Comparison of ENCODE assay signal across 20 cellular contexts in genomic region chr1:201360901-201361651, GRCh38. TPM values are rescaled to one million over a fixed set of nuclear protein-coding genes. Genes with fewer than 3 reads are reported as not detected.
"Had no signal": no experiment of that assay in that cellular context is flagged by ENCODE, and none has a peak within 500 bp of the region (broad histone marks: within the 10 kb centered on the region; RNA-seq: fewer than 3 reads in every experiment).

No MANE protein-coding gene starts in this region.

- H3K4me3 Mint-ChIP-seq: activated B cell treated with CpG ODN at 0.5 μM for 24 hours; activated CD4-positive, alpha-beta T cell treated with anti-CD3 and anti-CD28 coated beads, Interleukin-2, amount 10 ng/mL, durations not matched to agents 24 days and 14 days; activated CD8-positive, alpha-beta T cell treated with anti-CD3 and anti-CD28 coated beads, Interleukin-2, amount 10 ng/mL, durations not matched to agents 7 days and 5 days; activated T-cell treated with anti-CD3 and anti-CD28 coated beads, Interleukin-2, amount 50 U/mL, for 72 hours; brain; dendritic cell treated with granulocyte-macrophage colony-stimulating factor and Interleukin-4, amounts not matched to agents 40 ng/mL and 50 ng/mL, for 4 days; nephron progenitor cell; T-helper 2 cell treated with Interferon-gamma antibody and Interleukin-4, amounts not matched to agents 5 μg/mL and 100 μg/mL, for 36 hours had no signal

- H3K27ac Mint-ChIP-seq: activated B cell treated with CpG ODN at 0.5 μM for 24 hours; activated CD4-positive, alpha-beta T cell treated with anti-CD3 and anti-CD28 coated beads, Interleukin-2, amount 10 ng/mL, durations not matched to agents 24 days and 14 days; activated CD8-positive, alpha-beta T cell treated with anti-CD3 and anti-CD28 coated beads, Interleukin-2, amount 10 ng/mL, durations not matched to agents 7 days and 5 days; activated naive CD4-positive, alpha-beta T cell treated with anti-CD3 and anti-CD28 coated beads, Interleukin-2, amount 50 U/mL, for 72 hours; activated T-cell treated with anti-CD3 and anti-CD28 coated beads, Interleukin-2, amount 50 U/mL, for 72 hours; dendritic cell treated with granulocyte-macrophage colony-stimulating factor and Interleukin-4, amounts not matched to agents 40 ng/mL and 50 ng/mL, for 4 days; nephron progenitor cell; T-helper 2 cell treated with Interferon-gamma antibody and Interleukin-4, amounts not matched to agents 5 μg/mL and 100 μg/mL, for 36 hours had no signal

- H3K4me3 ChIP-seq: hepatocyte, tibial artery, uterus had no signal

- H3K4me1 Mint-ChIP-seq: activated B cell treated with CpG ODN at 0.5 μM for 24 hours; activated CD4-positive, alpha-beta T cell treated with anti-CD3 and anti-CD28 coated beads, Interleukin-2, amount 10 ng/mL, durations not matched to agents 24 days and 14 days had no signal

- H3K27ac ChIP-seq: hepatocyte, tibial artery, uterus had no signal

- DNase-seq: activated B cell treated with CpG ODN at 0.5 μM for 24 hours; activated CD8-positive, alpha-beta memory T cell treated with anti-CD3 and anti-CD28 coated beads, Interleukin-2, amount 50 U/mL, for 4 hours; activated gamma-delta T cell; stimulated activated CD4-positive, alpha-beta T cell treated with anti-CD3 and anti-CD28 coated beads, Interleukin-4, amount 100 ng/mL, for 1 hour; stimulated activated naive CD4-positive, alpha-beta T cell; tibial artery; uterus had no signal

- H3K36me3 Mint-ChIP-seq: activated naive CD4-positive, alpha-beta T cell treated with anti-CD3 and anti-CD28 coated beads, Interleukin-2, amount 50 U/mL, for 72 hours; brain had no signal

- H3K9me3 Mint-ChIP-seq: activated B cell treated with CpG ODN at 0.5 μM for 24 hours; activated CD4-positive, alpha-beta T cell treated with anti-CD3 and anti-CD28 coated beads, Interleukin-2, amount 10 ng/mL, durations not matched to agents 24 days and 14 days; activated naive CD4-positive, alpha-beta T cell treated with anti-CD3 and anti-CD28 coated beads, Interleukin-2, amount 50 U/mL, for 72 hours; activated T-cell treated with anti-CD3 and anti-CD28 coated beads, Interleukin-2, amount 50 U/mL, for 72 hours; brain; dendritic cell treated with granulocyte-macrophage colony-stimulating factor and Interleukin-4, amounts not matched to agents 40 ng/mL and 50 ng/mL, for 4 days; nephron progenitor cell; T-helper 2 cell treated with Interferon-gamma antibody and Interleukin-4, amounts not matched to agents 5 μg/mL and 100 μg/mL, for 36 hours had no signal

- H3K36me3 ChIP-seq: tibial artery, uterus had no signal

- H3K9me3 ChIP-seq: tibial artery, uterus had no signal

- H3K27me3 Mint-ChIP-seq: activated CD4-positive, alpha-beta T cell treated with anti-CD3 and anti-CD28 coated beads, Interleukin-2, amount 10 ng/mL, durations not matched to agents 24 days and 14 days had no signal

- H3K4me1 ChIP-seq: tibial artery, uterus had no signal

- H3K27me3 ChIP-seq: hepatocyte, uterus had no signal

RNA-seq across cellular contexts. Expression of gene TNNT2, which starts 16.4 kb away (rescaled TPM):
- total RNA-seq: activated B cell treated with CpG ODN at 0.5 μM for 24 hours; activated CD4-positive, alpha-beta T cell treated with anti-CD3 and anti-CD28 coated beads, Interleukin-2, amount 10 ng/mL, durations not matched to agents 24 days and 14 days; activated CD8-positive, alpha-beta T cell treated with anti-CD3 and anti-CD28 coated beads, Interleukin-2, amount 10 ng/mL, durations not matched to agents 7 days and 5 days; activated naive CD4-positive, alpha-beta T cell treated with anti-CD3 and anti-CD28 coated beads, Interleukin-2, amount 50 U/mL, for 72 hours; activated T-cell treated with anti-CD3 and anti-CD28 coated beads, Interleukin-2, amount 50 U/mL, for 72 hours; frontal cortex; osteoblast; pulmonary artery endothelial cell; subcutaneous adipose tissue had no signal

RNA-seq across cellular contexts. Expression of gene LAD1, which starts 38.0 kb away (rescaled TPM):
- total RNA-seq: activated B cell treated with CpG ODN at 0.5 μM for 24 hours; activated CD4-positive, alpha-beta T cell treated with anti-CD3 and anti-CD28 coated beads, Interleukin-2, amount 10 ng/mL, durations not matched to agents 24 days and 14 days; activated CD8-positive, alpha-beta T cell treated with anti-CD3 and anti-CD28 coated beads, Interleukin-2, amount 10 ng/mL, durations not matched to agents 7 days and 5 days; activated naive CD4-positive, alpha-beta T cell treated with anti-CD3 and anti-CD28 coated beads, Interleukin-2, amount 50 U/mL, for 72 hours; activated T-cell treated with anti-CD3 and anti-CD28 coated beads, Interleukin-2, amount 50 U/mL, for 72 hours; frontal cortex; osteoblast; pulmonary artery endothelial cell had no signal
